Comparison of ENCODE assay signal across 12 cellular contexts in the genomic region with DNA sequence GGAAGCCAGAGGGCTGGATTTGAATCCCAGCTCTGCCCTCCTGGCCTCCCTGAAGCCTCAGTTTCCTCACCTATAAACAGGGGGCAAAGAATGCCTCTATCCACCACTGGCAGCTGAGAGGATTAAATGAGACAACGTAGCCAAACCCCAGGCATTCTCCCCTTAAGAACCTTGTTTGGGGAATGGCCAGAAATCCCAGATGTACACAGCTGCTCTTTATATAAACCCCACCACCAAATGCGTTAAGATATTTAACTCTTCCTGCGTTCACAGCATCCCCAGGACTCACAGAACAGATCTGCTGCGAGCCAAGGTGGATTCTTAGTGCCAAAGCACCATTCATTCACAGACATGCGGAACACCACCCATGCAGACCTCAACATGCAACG. TPM values are rescaled to one million over a fixed set of nuclear protein-coding genes. Genes with fewer than 3 reads are reported as not detected.
DNase-seq lines count a peak whose midpoint lies in the region; ATAC-seq and TF ChIP-seq lines count a peak whose summit lies in the region.
"Had no signal": no experiment of that assay in that cellular context is flagged by ENCODE, and none has a peak within 500 bp of the region (broad histone marks: within the 10 kb centered on the region; RNA-seq: fewer than 3 reads in every experiment).

No MANE protein-coding gene starts in this region.

- peaks cover 44% of the 10 kb centered on the region for H3K4me1 ChIP-seq in PC-3 (ENCODE audit: insufficient read depth, low read length)
- peaks cover 10 to 13% of the 10 kb centered on the region in 2 donors for H3K4me1 ChIP-seq in esophagus (ENCODE audit: control insufficient read depth in 2 of 2, insufficient read depth in 2 of 2, low read length in 1 of 2)
- peaks cover 37% of the 10 kb centered on the region for H3K4me1 ChIP-seq in prostate gland (replicated peaks)

- H3K9ac ChIP-seq in PC-3 (ENCODE audit: low read length) = no peak overlapping the region

- no TSS peak for BruUV-seq in PC-3 (replicated peaks; lab: Mats Ljungman, UMichigan)

- peak overlapping the region; percentile 98 for H3K4me2 ChIP-seq in PC-3 (ENCODE audit: low read length)

- no peak for ATAC-seq in PC-3
- ATAC-seq: heart left ventricle had no signal

- DNase-seq in HCEC 1CT (peak; percentile 46), PC-3 (no peak), prostate gland (ENCODE audit: low spot score) (no peak), mesenteric fat pad (ENCODE audit: low spot score) (no peak), NCI-H774 (lab: John Stamatoyannopoulos, UW) (no peak)
- DNase-seq in activated naive CD4-positive, alpha-beta T cell (lab: John Stamatoyannopoulos, UW) = no peak
- DNase-seq: heart left ventricle, NCI-H2081 treated with DMSO at 0.1 percent for 48 hours, T-helper 9 cell had no signal

- peak overlapping the region; percentile 98 for H3K4me3 ChIP-seq in PC-3 (ENCODE audit: low read length)
- peak overlapping the region in 1 of 2 donors; percentile 40 for H3K4me3 ChIP-seq in esophagus (ENCODE audit: low read depth in 1 of 2, low read length in 2 of 2)
- peak overlapping the region; percentile 7 to 30 for H3K4me3 ChIP-seq in prostate gland
- H3K4me3 ChIP-seq: right atrium auricular region had no signal

- H3K27ac ChIP-seq in PC-3 (ENCODE audit: low read length) (peak overlapping the region; percentile 86), esophagus (ENCODE audit: low read depth in 2 of 2, low read length in 1 of 2) (peak overlapping the region; percentile 63 to 66), prostate gland (peak overlapping the region in 1 of 2 donors; percentile 97)
- H3K27ac ChIP-seq: right atrium auricular region had no signal

- peaks cover 92% of the 10 kb centered on the region for H3K79me2 ChIP-seq in PC-3 (ENCODE audit: low read length)

- H4K20me1 ChIP-seq in PC-3 (ENCODE audit: low read length) = peaks cover 78% of the 10 kb centered on the region

- intact Hi-C loops in PC-3 (cut with micrococcal nuclease) = loop anchor here (2.0 kb wide), 1 partner anchor 540 kb away; no protein-coding TSS in a partner anchor
- intact Hi-C loops in prostate gland (cut with DNase I) = loop anchor here (10.0 kb wide), 3 partner anchors 372 to 628 kb away; no protein-coding TSS in a partner anchor

- CTCF ChIA-PET in PC-3 (lab: Charles Lee) = interaction anchor here (0.5 kb wide), 1 partner anchor 500 kb away, joined by 3 read pairs; no protein-coding TSS in a partner anchor

- no peak overlapping the region for H2AFZ ChIP-seq in PC-3 (ENCODE audit: low read length)

- H3K9me3 ChIP-seq in PC-3 (ENCODE audit: low read length) (no peaks in the 10 kb centered on the region), esophagus (ENCODE audit: control insufficient read depth in 2 of 2, insufficient read depth in 1 of 2, low read depth in 1 of 2, low read length in 1 of 2) (no peaks in the 10 kb centered on the region), prostate gland (no peaks in the 10 kb centered on the region)
- H3K9me3 ChIP-seq: ascending aorta, heart left ventricle, right atrium auricular region had no signal

- peaks cover 45% of the 10 kb centered on the region for H3K36me3 ChIP-seq in PC-3 (ENCODE audit: low read depth, low read length)
- peaks cover 7 to 26% of the 10 kb centered on the region in 2 donors for H3K36me3 ChIP-seq in esophagus (ENCODE audit: control insufficient read depth in 2 of 2, insufficient read depth in 2 of 2, low read length in 1 of 2)
- no peaks in the 10 kb centered on the region for H3K36me3 ChIP-seq in prostate gland

- TF ChIP-seq POLR2A in prostate gland (IDR thresholded peaks at IDR 0.05) = no peak

- no peak for TF ChIP-seq CTCF in PC-3 (conservative IDR thresholded peaks at IDR 0.05; ENCODE audit: low read depth, low read length)
- TF ChIP-seq CTCF in prostate gland (IDR thresholded peaks at IDR 0.05) = no peak

- H3K27me3 ChIP-seq in PC-3 (ENCODE audit: low read length) = no peaks in the 10 kb centered on the region
- no peaks in the 10 kb centered on the region for H3K27me3 ChIP-seq in esophagus (ENCODE audit: control insufficient read depth in 1 of 2, insufficient read depth in 2 of 2, low read length in 2 of 2)
- H3K27me3 ChIP-seq in prostate gland (replicated peaks; ENCODE audit: insufficient read depth) = no peaks in the 10 kb centered on the region
- H3K27me3 ChIP-seq: ascending aorta, right atrium auricular region had no signal

- 60 to 61% methylated on average over 6 of the region's 6 CpGs for WGBS in esophagus, 2 donors
- 39% methylated on average over 6 of the region's 6 CpGs for WGBS in prostate gland

- no peaks in the 10 kb centered on the region for H3K9me2 ChIP-seq in PC-3 (replicated peaks; ENCODE audit: low read length)

- POLR2A ChIA-PET in PC-3 (lab: Charles Lee; ENCODE audit: unreplicated experiment) = no interaction called here

- H3F3A ChIP-seq in PC-3 (ENCODE audit: low read length, unreplicated experiment) = no peaks in the 10 kb centered on the region

RNA-seq across cellular contexts. Expression of gene TLE3, which starts 5.3 kb away (rescaled TPM):
- 72.5 and 109 TPM in 2 replicates for total RNA-seq in PC-3 (2014; rRNA removed)
- 10 to 100 TPM; 33.1 to 43.9 TPM for polyA plus RNA-seq in esophagus
- total RNA-seq in prostate gland = 100 to 1,000 TPM; 157 to 246 TPM
- 52.5 TPM for total RNA-seq in mesenteric fat pad
